ENCODE assay signal across 8 cellular contexts in genomic region chr2:112690853-112691390, GRCh38. TPM values are rescaled to one million over a fixed set of nuclear protein-coding genes. Genes with fewer than 3 reads are reported as not detected.
DNase-seq lines count a peak whose midpoint lies in the region; ATAC-seq and TF ChIP-seq lines count a peak whose summit lies in the region.

No MANE protein-coding gene starts in this region.

- peak; percentile 70 to 73 for DNase-seq in Caco-2
- peak; percentile 29 to 69 for DNase-seq in HAP-1 (ENCODE audit: low spot score in 2 of 2)
- peak; percentile 12 for DNase-seq in NCI-H774 (lab: John Stamatoyannopoulos, UW)
- DNase-seq in activated CD8-positive, alpha-beta T cell treated with anti-CD3 and anti-CD28 coated beads for 36 hours, result peak; percentile 81
- DNase-seq in effector memory CD4-positive, alpha-beta T cell, result peak; percentile 31 to 41 (median 34)
- peak; percentile 71 for DNase-seq in mesendoderm
- DNase-seq in stimulated activated CD8-positive, alpha-beta memory T cell treated with anti-CD3 and anti-CD28 coated beads, Interleukin-4, amount 100 ng/mL, for 48 hours, result peak; percentile 74

- no peaks in the 10 kb centered on the region for H3K79me2 ChIP-seq in mesendoderm (ENCODE audit: control insufficient read depth, insufficient read depth, low read length)

- no peak overlapping the region for H2BK5ac ChIP-seq in mesendoderm (ENCODE audit: low read length)

- no peak overlapping the region for H3K4ac ChIP-seq in mesendoderm (ENCODE audit: low read depth, low read length)

- H4K5ac ChIP-seq in mesendoderm (ENCODE audit: low read length), result no peak overlapping the region

- H3K36me3 Mint-ChIP-seq in Caco-2 (ENCODE audit: insufficient read depth, unreplicated experiment), result no peaks in the 10 kb centered on the region
- no peaks in the 10 kb centered on the region for H3K36me3 Mint-ChIP-seq in activated CD8-positive, alpha-beta T cell treated with anti-CD3 and anti-CD28 coated beads for 36 hours (ENCODE audit: low read depth)

- no peaks in the 10 kb centered on the region for H3K9me3 Mint-ChIP-seq in Caco-2 (ENCODE audit: unreplicated experiment)
- no peaks in the 10 kb centered on the region for H3K9me3 Mint-ChIP-seq in activated CD8-positive, alpha-beta T cell treated with anti-CD3 and anti-CD28 coated beads for 36 hours

- H3K27me3 ChIP-seq in Caco-2 (replicated peaks; ENCODE audit: control insufficient read depth, insufficient read depth, low read length) (no peaks in the 10 kb centered on the region), HAP-1 (ENCODE audit: low read depth) (no peaks in the 10 kb centered on the region), mesendoderm (ENCODE audit: insufficient read depth, low read length, poor library complexity) (no peaks in the 10 kb centered on the region)
- H3K27me3 ChIP-seq in effector memory CD4-positive, alpha-beta T cell (replicated peaks; ENCODE audit: control insufficient read depth, insufficient read depth, low read length, poor library complexity, severe bottlenecking), result no peaks in the 10 kb centered on the region

- POLR2A ChIA-PET in Caco-2 (lab: Charles Lee), result interaction anchor here (0.9 kb wide), 1 partner anchor 45 kb away, joined by 8 read pairs; the partner anchor contains the start of gene SLC20A1
- POLR2A ChIA-PET in activated CD8-positive, alpha-beta T cell treated with anti-CD3 and anti-CD28 coated beads for 36 hours (lab: Charles Lee), result interaction anchor here (1.1 to 2.7 kb wide), 4 partner anchors 23 to 110 kb away, joined by 3 to 10 read pairs (median 5); no protein-coding TSS in a partner anchor

- no peak overlapping the region for H3K27ac ChIP-seq in effector memory CD4-positive, alpha-beta T cell (ENCODE audit: insufficient read depth, low read length, poor library complexity, severe bottlenecking)
- no peak overlapping the region for H3K27ac ChIP-seq in mesendoderm (ENCODE audit: low read depth, low read length)

- H3K56ac ChIP-seq in mesendoderm (ENCODE audit: low read length), result no peak overlapping the region

- no peak overlapping the region for H3K4me2 ChIP-seq in mesendoderm (ENCODE audit: low read length)

- H3K36me3 ChIP-seq in Caco-2 (ENCODE audit: control insufficient read depth, insufficient read depth, low read length) (no peaks in the 10 kb centered on the region), HAP-1 (replicated peaks) (no peaks in the 10 kb centered on the region), mesendoderm (ENCODE audit: control insufficient read depth, insufficient read depth, low read length) (no peaks in the 10 kb centered on the region)
- no peaks in the 10 kb centered on the region for H3K36me3 ChIP-seq in effector memory CD4-positive, alpha-beta T cell (ENCODE audit: control insufficient read depth, insufficient read depth, low read length)

- H3K79me1 ChIP-seq in mesendoderm (ENCODE audit: low read length), result no peaks in the 10 kb centered on the region

- in situ Hi-C loops in HAP-1 (cut with MboI; ENCODE audit: low sequenced_read_pairs), result no loop called here

- no TSS peak for BruUV-seq in Caco-2 (replicated peaks; lab: Mats Ljungman, UMichigan)

- no peak overlapping the region for H2BK15ac ChIP-seq in mesendoderm (replicated peaks; ENCODE audit: low read depth)

- no peak overlapping the region for H3K18ac ChIP-seq in mesendoderm (ENCODE audit: low read length)

- H3K9ac ChIP-seq in mesendoderm (ENCODE audit: low read length), result no peak overlapping the region

- peaks cover 16% of the 10 kb centered on the region for H3K4me1 Mint-ChIP-seq in Caco-2 (ENCODE audit: low read depth, unreplicated experiment)
- peaks cover 29% of the 10 kb centered on the region for H3K4me1 Mint-ChIP-seq in activated CD8-positive, alpha-beta T cell treated with anti-CD3 and anti-CD28 coated beads for 36 hours (ENCODE audit: low read depth)

- H3K4me3 ChIP-seq in Caco-2 (ENCODE audit: low read depth, low read length) (no peak overlapping the region), HAP-1 (no peak overlapping the region), mesendoderm (ENCODE audit: low read length) (no peak overlapping the region)
- no peak overlapping the region for H3K4me3 ChIP-seq in effector memory CD4-positive, alpha-beta T cell (ENCODE audit: insufficient read depth, low read depth, low read length, poor library complexity, severe bottlenecking)

- H3K4me1 ChIP-seq in Caco-2 (peaks cover 10% of the 10 kb centered on the region), HAP-1 (no peaks in the 10 kb centered on the region), mesendoderm (ENCODE audit: control insufficient read depth, low read depth, low read length) (no peaks in the 10 kb centered on the region)
- peaks cover 20% of the 10 kb centered on the region for H3K4me1 ChIP-seq in effector memory CD4-positive, alpha-beta T cell (ENCODE audit: control insufficient read depth, insufficient read depth, low read length, poor library complexity, severe bottlenecking)

- H3K4me3 Mint-ChIP-seq in Caco-2 (ENCODE audit: unreplicated experiment), result no peak overlapping the region
- no peak overlapping the region for H3K4me3 Mint-ChIP-seq in activated CD8-positive, alpha-beta T cell treated with anti-CD3 and anti-CD28 coated beads for 36 hours

- ATAC-seq in activated CD8-positive, alpha-beta T cell treated with anti-CD3 and anti-CD28 coated beads for 36 hours, result peak; percentile 65
- ATAC-seq in HG03025 (IDR thresholded peaks at IDR 0.05; ENCODE audit: low FRiP score, unreplicated experiment), result no peak

- TF ChIP-seq CTCF in Caco-2 (IDR thresholded peaks at IDR 0.05; ENCODE audit: insufficient read depth in 1 of 2, low read depth in 1 of 2, low read length in 1 of 2, severe bottlenecking in 1 of 2, unreplicated experiment in 1 of 2), result peak; percentile 54 to 75
- peak; percentile 71 for TF ChIP-seq CTCF in activated CD8-positive, alpha-beta T cell treated with anti-CD3 and anti-CD28 coated beads for 36 hours (IDR thresholded peaks at IDR 0.05)

- H4K8ac ChIP-seq in mesendoderm (ENCODE audit: low read depth, low read length), result no peak overlapping the region

- intact Hi-C loops in Caco-2 (cut with micrococcal nuclease; ENCODE audit: unreplicated experiment), result loop anchor here (1.0 to 5.0 kb wide), 3 partner anchors 44 to 91 kb away; partner anchors contain the start of gene SLC20A1
- intact Hi-C loops in activated CD8-positive, alpha-beta T cell treated with anti-CD3 and anti-CD28 coated beads for 36 hours (cut with micrococcal nuclease), result loop anchor here (2.0 kb wide), 1 partner anchor 64 kb away; no protein-coding TSS in a partner anchor

- H3K23ac ChIP-seq in mesendoderm (ENCODE audit: low read length), result no peak overlapping the region

- WGBS in mesendoderm (ENCODE audit: extremely low coverage, insufficient coverage, low lambda C conversion rate), result no CpG with 5 or more reads among the region's 9 CpGs

- H3K9me3 ChIP-seq in Caco-2 (no peaks in the 10 kb centered on the region), HAP-1 (no peaks in the 10 kb centered on the region)
- no peaks in the 10 kb centered on the region for H3K9me3 ChIP-seq in effector memory CD4-positive, alpha-beta T cell (ENCODE audit: control insufficient read depth, low read length)

- H2AK5ac ChIP-seq in mesendoderm (ENCODE audit: low read length), result no peak overlapping the region

- H2BK120ac ChIP-seq in mesendoderm (ENCODE audit: low read depth, low read length), result no peak overlapping the region

- no peaks in the 10 kb centered on the region for H3K27me3 Mint-ChIP-seq in Caco-2 (ENCODE audit: insufficient read depth, unreplicated experiment)
- H3K27me3 Mint-ChIP-seq in activated CD8-positive, alpha-beta T cell treated with anti-CD3 and anti-CD28 coated beads for 36 hours, result no peaks in the 10 kb centered on the region

- no peak overlapping the region for H3K27ac Mint-ChIP-seq in Caco-2 (ENCODE audit: unreplicated experiment)
- no peak overlapping the region for H3K27ac Mint-ChIP-seq in activated CD8-positive, alpha-beta T cell treated with anti-CD3 and anti-CD28 coated beads for 36 hours

- CTCF ChIA-PET in Caco-2 (lab: Charles Lee), result interaction anchor here (0.6 to 1.3 kb wide), 4 partner anchors 25 to 64 kb away, joined by 3 to 5 read pairs (median 4); partner anchors contain the start of gene SLC20A1
- CTCF ChIA-PET in activated CD8-positive, alpha-beta T cell treated with anti-CD3 and anti-CD28 coated beads for 36 hours (lab: Charles Lee), result interaction anchor here (0.7 to 12.4 kb wide), 19 partner anchors 9 to 125 kb away, joined by 3 to 192 read pairs (median 6); no protein-coding TSS in a partner anchor

RNA-seq across cellular contexts. Expression of gene NT5DC4, which starts 29.9 kb away (rescaled TPM):
- 3.3 and 4.0 TPM in 2 replicates for total RNA-seq in Caco-2 (2022)
- total RNA-seq in activated CD8-positive, alpha-beta T cell treated with anti-CD3 and anti-CD28 coated beads for 36 hours, result not detected
- not detected for polyA plus RNA-seq in mesendoderm (2013, experiment 1 of 2)
- polyA plus RNA-seq in mesendoderm (2013, experiment 2 of 2), result 3.1 TPM

RNA-seq across cellular contexts. Expression of gene SLC20A1, which starts 45.2 kb away (rescaled TPM):
- total RNA-seq in Caco-2 (2022), result 91.1 and 102 TPM in 2 replicates
- total RNA-seq in activated CD8-positive, alpha-beta T cell treated with anti-CD3 and anti-CD28 coated beads for 36 hours, result 10 to 100 TPM; 52.7 to 52.8 TPM
- polyA plus RNA-seq in mesendoderm (2013, experiment 1 of 2), result 69.0 TPM
- 68.0 TPM for polyA plus RNA-seq in mesendoderm (2013, experiment 2 of 2)

Comparison
In these comparisons a context has a peak if more than half of its experiments do, and no peak if none do; other contexts are left out.
1. DNase-seq: peak in every context shown above with its lines; median percentile 81 in activated CD8-positive, alpha-beta T cell treated with anti-CD3 and anti-CD28 coated beads for 36 hours; 74 in stimulated activated CD8-positive, alpha-beta memory T cell treated with anti-CD3 and anti-CD28 coated beads, Interleukin-4, amount 100 ng/mL, for 48 hours; 72 in Caco-2; 71 in mesendoderm; 49 in HAP-1; 34 in effector memory CD4-positive, alpha-beta T cell; 12 in NCI-H774.